ENCODE assay signal across 1 cellular context in the genomic region with DNA sequence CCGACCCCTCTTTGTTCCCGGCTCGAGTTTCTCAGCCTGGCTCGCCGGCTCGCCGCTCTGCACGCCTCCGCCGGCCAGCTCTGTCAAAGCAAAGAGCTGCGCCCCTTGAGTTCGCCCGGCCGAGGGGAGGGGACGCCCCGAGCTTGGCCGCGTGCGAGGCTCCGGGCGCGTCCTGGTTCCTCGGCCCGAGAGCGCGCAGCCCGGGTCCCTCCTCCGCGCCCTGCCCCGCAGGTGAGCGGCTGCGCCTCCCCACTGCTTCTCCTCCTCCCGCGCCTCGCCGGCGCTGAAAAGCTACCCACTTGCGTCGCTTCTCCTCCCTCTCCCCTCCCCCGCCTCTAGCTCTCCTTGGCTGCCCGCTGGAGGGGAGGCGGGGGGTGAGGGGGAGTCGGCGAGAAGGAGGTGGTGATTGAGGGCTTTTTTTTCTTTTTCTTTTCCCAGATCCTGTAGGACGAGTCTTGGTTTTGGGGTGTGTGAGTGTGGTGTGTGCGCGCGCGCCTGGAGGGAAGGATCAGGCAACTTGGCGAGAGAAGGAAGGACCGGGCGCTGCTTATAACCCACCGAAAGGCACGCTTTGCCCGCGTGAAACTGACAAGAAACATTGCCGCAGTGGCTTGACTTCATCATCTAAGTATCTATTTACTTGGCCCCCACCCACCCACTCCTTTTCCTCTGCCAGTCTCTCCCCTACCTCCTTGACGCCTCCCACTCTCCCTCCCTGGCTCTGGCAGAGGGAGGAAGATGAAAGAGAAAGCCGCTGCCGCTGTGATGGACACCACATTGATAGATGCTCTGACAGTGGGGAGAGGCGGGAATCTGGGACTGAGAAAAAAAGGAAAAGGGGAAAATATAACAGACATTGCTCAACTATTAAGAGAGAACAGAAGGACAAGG.
TF ChIP-seq lines count a peak whose summit lies in the region.

A gene (minus strand): TSS at position 261 of the 891 bp plus-strand sequence. CDS start 1,165 bp downstream, outside the sequence.

TF ChIP-seq in K562, 482 proteins besides CTCF, POLR2A, EP300 and RAD21 (continued from another document):
- TF ChIP-seq, protein P1, sequence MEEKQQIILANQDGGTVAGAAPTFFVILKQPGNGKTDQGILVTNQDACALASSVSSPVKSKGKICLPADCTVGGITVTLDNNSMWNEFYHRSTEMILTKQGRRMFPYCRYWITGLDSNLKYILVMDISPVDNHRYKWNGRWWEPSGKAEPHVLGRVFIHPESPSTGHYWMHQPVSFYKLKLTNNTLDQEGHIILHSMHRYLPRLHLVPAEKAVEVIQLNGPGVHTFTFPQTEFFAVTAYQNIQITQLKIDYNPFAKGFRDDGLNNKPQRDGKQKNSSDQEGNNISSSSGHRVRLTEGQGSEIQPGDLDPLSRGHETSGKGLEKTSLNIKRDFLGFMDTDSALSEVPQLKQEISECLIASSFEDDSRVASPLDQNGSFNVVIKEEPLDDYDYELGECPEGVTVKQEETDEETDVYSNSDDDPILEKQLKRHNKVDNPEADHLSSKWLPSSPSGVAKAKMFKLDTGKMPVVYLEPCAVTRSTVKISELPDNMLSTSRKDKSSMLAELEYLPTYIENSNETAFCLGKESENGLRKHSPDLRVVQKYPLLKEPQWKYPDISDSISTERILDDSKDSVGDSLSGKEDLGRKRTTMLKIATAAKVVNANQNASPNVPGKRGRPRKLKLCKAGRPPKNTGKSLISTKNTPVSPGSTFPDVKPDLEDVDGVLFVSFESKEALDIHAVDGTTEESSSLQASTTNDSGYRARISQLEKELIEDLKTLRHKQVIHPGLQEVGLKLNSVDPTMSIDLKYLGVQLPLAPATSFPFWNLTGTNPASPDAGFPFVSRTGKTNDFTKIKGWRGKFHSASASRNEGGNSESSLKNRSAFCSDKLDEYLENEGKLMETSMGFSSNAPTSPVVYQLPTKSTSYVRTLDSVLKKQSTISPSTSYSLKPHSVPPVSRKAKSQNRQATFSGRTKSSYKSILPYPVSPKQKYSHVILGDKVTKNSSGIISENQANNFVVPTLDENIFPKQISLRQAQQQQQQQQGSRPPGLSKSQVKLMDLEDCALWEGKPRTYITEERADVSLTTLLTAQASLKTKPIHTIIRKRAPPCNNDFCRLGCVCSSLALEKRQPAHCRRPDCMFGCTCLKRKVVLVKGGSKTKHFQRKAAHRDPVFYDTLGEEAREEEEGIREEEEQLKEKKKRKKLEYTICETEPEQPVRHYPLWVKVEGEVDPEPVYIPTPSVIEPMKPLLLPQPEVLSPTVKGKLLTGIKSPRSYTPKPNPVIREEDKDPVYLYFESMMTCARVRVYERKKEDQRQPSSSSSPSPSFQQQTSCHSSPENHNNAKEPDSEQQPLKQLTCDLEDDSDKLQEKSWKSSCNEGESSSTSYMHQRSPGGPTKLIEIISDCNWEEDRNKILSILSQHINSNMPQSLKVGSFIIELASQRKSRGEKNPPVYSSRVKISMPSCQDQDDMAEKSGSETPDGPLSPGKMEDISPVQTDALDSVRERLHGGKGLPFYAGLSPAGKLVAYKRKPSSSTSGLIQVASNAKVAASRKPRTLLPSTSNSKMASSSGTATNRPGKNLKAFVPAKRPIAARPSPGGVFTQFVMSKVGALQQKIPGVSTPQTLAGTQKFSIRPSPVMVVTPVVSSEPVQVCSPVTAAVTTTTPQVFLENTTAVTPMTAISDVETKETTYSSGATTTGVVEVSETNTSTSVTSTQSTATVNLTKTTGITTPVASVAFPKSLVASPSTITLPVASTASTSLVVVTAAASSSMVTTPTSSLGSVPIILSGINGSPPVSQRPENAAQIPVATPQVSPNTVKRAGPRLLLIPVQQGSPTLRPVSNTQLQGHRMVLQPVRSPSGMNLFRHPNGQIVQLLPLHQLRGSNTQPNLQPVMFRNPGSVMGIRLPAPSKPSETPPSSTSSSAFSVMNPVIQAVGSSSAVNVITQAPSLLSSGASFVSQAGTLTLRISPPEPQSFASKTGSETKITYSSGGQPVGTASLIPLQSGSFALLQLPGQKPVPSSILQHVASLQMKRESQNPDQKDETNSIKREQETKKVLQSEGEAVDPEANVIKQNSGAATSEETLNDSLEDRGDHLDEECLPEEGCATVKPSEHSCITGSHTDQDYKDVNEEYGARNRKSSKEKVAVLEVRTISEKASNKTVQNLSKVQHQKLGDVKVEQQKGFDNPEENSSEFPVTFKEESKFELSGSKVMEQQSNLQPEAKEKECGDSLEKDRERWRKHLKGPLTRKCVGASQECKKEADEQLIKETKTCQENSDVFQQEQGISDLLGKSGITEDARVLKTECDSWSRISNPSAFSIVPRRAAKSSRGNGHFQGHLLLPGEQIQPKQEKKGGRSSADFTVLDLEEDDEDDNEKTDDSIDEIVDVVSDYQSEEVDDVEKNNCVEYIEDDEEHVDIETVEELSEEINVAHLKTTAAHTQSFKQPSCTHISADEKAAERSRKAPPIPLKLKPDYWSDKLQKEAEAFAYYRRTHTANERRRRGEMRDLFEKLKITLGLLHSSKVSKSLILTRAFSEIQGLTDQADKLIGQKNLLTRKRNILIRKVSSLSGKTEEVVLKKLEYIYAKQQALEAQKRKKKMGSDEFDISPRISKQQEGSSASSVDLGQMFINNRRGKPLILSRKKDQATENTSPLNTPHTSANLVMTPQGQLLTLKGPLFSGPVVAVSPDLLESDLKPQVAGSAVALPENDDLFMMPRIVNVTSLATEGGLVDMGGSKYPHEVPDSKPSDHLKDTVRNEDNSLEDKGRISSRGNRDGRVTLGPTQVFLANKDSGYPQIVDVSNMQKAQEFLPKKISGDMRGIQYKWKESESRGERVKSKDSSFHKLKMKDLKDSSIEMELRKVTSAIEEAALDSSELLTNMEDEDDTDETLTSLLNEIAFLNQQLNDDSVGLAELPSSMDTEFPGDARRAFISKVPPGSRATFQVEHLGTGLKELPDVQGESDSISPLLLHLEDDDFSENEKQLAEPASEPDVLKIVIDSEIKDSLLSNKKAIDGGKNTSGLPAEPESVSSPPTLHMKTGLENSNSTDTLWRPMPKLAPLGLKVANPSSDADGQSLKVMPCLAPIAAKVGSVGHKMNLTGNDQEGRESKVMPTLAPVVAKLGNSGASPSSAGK (IDR thresholded peaks at IDR 0.05) = peak; percentile 58
- TF ChIP-seq ZNF507 (tag; conservative IDR thresholded peaks at IDR 0.05) (no peak), MECOM (CRISPR knock-in tag; IDR thresholded peaks at IDR 0.05) (no peak), DACH1 (IDR thresholded peaks at IDR 0.05; ENCODE audit: partially characterized antibody) (no peak), STAT5B (CRISPR knock-in tag; IDR thresholded peaks at IDR 0.05) (no peak), DDX20 (tag; IDR thresholded peaks at IDR 0.05; ENCODE audit: low read depth) (no peak), POLR2B (IDR thresholded peaks at IDR 0.05; ENCODE audit: low read depth, partially characterized antibody) (no peak), SAFB2 (IDR thresholded peaks at IDR 0.05; ENCODE audit: borderline replicate concordance, low read depth, low read length, severe bottlenecking) (no peak)
- TF ChIP-seq, protein P2, sequence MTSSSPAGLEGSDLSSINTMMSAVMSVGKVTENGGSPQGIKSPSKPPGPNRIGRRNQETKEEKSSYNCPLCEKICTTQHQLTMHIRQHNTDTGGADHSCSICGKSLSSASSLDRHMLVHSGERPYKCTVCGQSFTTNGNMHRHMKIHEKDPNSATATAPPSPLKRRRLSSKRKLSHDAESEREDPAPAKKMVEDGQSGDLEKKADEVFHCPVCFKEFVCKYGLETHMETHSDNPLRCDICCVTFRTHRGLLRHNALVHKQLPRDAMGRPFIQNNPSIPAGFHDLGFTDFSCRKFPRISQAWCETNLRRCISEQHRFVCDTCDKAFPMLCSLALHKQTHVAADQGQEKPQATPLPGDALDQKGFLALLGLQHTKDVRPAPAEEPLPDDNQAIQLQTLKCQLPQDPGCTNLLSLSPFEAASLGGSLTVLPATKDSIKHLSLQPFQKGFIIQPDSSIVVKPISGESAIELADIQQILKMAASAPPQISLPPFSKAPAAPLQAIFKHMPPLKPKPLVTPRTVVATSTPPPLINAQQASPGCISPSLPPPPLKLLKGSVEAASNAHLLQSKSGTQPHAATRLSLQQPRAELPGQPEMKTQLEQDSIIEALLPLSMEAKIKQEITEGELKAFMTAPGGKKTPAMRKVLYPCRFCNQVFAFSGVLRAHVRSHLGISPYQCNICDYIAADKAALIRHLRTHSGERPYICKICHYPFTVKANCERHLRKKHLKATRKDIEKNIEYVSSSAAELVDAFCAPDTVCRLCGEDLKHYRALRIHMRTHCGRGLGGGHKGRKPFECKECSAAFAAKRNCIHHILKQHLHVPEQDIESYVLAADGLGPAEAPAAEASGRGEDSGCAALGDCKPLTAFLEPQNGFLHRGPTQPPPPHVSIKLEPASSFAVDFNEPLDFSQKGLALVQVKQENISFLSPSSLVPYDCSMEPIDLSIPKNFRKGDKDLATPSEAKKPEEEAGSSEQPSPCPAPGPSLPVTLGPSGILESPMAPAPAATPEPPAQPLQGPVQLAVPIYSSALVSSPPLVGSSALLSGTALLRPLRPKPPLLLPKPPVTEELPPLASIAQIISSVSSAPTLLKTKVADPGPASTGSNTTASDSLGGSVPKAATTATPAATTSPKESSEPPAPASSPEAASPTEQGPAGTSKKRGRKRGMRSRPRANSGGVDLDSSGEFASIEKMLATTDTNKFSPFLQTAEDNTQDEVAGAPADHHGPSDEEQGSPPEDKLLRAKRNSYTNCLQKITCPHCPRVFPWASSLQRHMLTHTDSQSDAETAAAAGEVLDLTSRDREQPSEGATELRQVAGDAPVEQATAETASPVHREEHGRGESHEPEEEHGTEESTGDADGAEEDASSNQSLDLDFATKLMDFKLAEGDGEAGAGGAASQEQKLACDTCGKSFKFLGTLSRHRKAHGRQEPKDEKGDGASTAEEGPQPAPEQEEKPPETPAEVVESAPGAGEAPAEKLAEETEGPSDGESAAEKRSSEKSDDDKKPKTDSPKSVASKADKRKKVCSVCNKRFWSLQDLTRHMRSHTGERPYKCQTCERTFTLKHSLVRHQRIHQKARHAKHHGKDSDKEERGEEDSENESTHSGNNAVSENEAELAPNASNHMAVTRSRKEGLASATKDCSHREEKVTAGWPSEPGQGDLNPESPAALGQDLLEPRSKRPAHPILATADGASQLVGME (CRISPR knock-in tag; IDR thresholded peaks at IDR 0.05) = peak; percentile 49; the same call in 1 of the 2 replicates
